In genomic region chr6:148440877-148441453, GRCh38 we compare ENCODE assay signal across 10 cellular contexts.
DNase-seq lines count a peak whose midpoint lies in the region; ATAC-seq and TF ChIP-seq lines count a peak whose summit lies in the region.
"Had no signal": no experiment of that assay in that cellular context is flagged by ENCODE, and none has a peak within 500 bp of the region (broad histone marks: within the 10 kb centered on the region; RNA-seq: fewer than 3 reads in every experiment).

No MANE protein-coding gene starts in this region.

- TF ChIP-seq POLR2A in spleen (IDR thresholded peaks at IDR 0.05) = no peak

- POLR2A ChIA-PET in HEK293 (lab: Yijun Ruan, JAX) = no interaction called here
- POLR2A ChIA-PET in CD8-positive, alpha-beta memory T cell (lab: Charles Lee) = no interaction called here
- POLR2A ChIA-PET in activated CD8-positive, alpha-beta T cell treated with anti-CD3 and anti-CD28 coated beads, Interleukin-2, amount 10 ng/mL, durations not matched to agents 7 days and 5 days (lab: Charles Lee) = interaction anchor here (0.6 kb wide), 1 partner anchor 203 kb away, joined by 3 read pairs; no protein-coding TSS in a partner anchor

- H3K4me3 Mint-ChIP-seq in CD8-positive, alpha-beta memory T cell = no peak overlapping the region
- no peak overlapping the region for H3K4me3 Mint-ChIP-seq in activated CD8-positive, alpha-beta T cell treated with anti-CD3 and anti-CD28 coated beads, Interleukin-2, amount 10 ng/mL, durations not matched to agents 7 days and 5 days

- TF ChIP-seq CTCF in HEK293 (tag by site-specific recombination; IDR thresholded peaks at IDR 0.05) (no peak), spleen (IDR thresholded peaks at IDR 0.05 in 8 of 11, conservative IDR thresholded peaks at IDR 0.05 in 3 of 11) (no peak)

- WGBS in spleen, 5 donors = 27 to 51% (median 39%) methylated on average over 9 of the region's 9 CpGs

- no peaks in the 10 kb centered on the region for H3K36me3 Mint-ChIP-seq in CD8-positive, alpha-beta memory T cell
- H3K36me3 Mint-ChIP-seq in activated CD8-positive, alpha-beta T cell treated with anti-CD3 and anti-CD28 coated beads, Interleukin-2, amount 10 ng/mL, durations not matched to agents 7 days and 5 days (ENCODE audit: low read depth) = no peaks in the 10 kb centered on the region

- intact Hi-C loops in Right ventricle myocardium superior (cut with DNase I) = no loop called here
- intact Hi-C loops in spleen (cut with DNase I; ENCODE audit: low total_unique reads) = no loop called here

- no peaks in the 10 kb centered on the region for H3K4me1 Mint-ChIP-seq in CD8-positive, alpha-beta memory T cell
- H3K4me1 Mint-ChIP-seq in activated CD8-positive, alpha-beta T cell treated with anti-CD3 and anti-CD28 coated beads, Interleukin-2, amount 10 ng/mL, durations not matched to agents 7 days and 5 days (ENCODE audit: low read depth) = peaks cover 4% of the 10 kb centered on the region

- peaks cover 8% of the 10 kb centered on the region in 2 donors for H3K27me3 Mint-ChIP-seq in CD8-positive, alpha-beta memory T cell
- peaks cover 4% of the 10 kb centered on the region for H3K27me3 Mint-ChIP-seq in activated CD8-positive, alpha-beta T cell treated with anti-CD3 and anti-CD28 coated beads, Interleukin-2, amount 10 ng/mL, durations not matched to agents 7 days and 5 days (ENCODE audit: low read depth)

- no peaks in the 10 kb centered on the region for H3K9me3 Mint-ChIP-seq in CD8-positive, alpha-beta memory T cell
- no peaks in the 10 kb centered on the region for H3K9me3 Mint-ChIP-seq in activated CD8-positive, alpha-beta T cell treated with anti-CD3 and anti-CD28 coated beads, Interleukin-2, amount 10 ng/mL, durations not matched to agents 7 days and 5 days (ENCODE audit: insufficient read depth)

- H3K9me3 ChIP-seq in HEK293 (ENCODE audit: control insufficient read depth, insufficient read depth, low read depth, low read length) = no peaks in the 10 kb centered on the region
- H3K9me3 ChIP-seq in spleen = no peaks in the 10 kb centered on the region
- no peaks in the 10 kb centered on the region for H3K9me3 ChIP-seq in CD8-positive, alpha-beta memory T cell (ENCODE audit: low read length)

- H3K27ac ChIP-seq in HEK293 (ENCODE audit: extremely low read depth, low read depth, low read length) (no peak overlapping the region), spleen (peak overlapping the region in 6 of 8 donors; percentile 22 to 75 (median 64))
- no peak overlapping the region for H3K27ac ChIP-seq in CD8-positive, alpha-beta memory T cell (ENCODE audit: low read depth, low read length)

- peak; percentile 64 for DNase-seq in T1000 (lab: John Stamatoyannopoulos, UW)
- DNase-seq in Right ventricle myocardium superior = peak; percentile 85
- no peak for DNase-seq in spleen
- no peak for DNase-seq in CD8-positive, alpha-beta memory T cell
- DNase-seq in activated CD8-positive, alpha-beta T cell treated with anti-CD3 and anti-CD28 coated beads, Interleukin-2, amount 10 ng/mL, durations not matched to agents 7 days and 5 days = no peak
- DNase-seq: NCI-H345 had no signal

- H3K4me3 ChIP-seq in HEK293 (ENCODE audit: low read depth, low read length) = no peak overlapping the region
- peak overlapping the region in 2 of 8 donors; percentile 4 to 25 for H3K4me3 ChIP-seq in spleen
- H3K4me3 ChIP-seq in CD8-positive, alpha-beta memory T cell (ENCODE audit: low read length) = no peak overlapping the region

- CTCF ChIA-PET in HEK293 (lab: Yijun Ruan, JAX) = interaction anchor here (0.8 to 1.1 kb wide), 2 partner anchors 13 to 14 kb away, joined by 3 read pairs; no protein-coding TSS in a partner anchor
- CTCF ChIA-PET in CD8-positive, alpha-beta memory T cell (lab: Charles Lee) = no interaction called here
- CTCF ChIA-PET in activated CD8-positive, alpha-beta T cell treated with anti-CD3 and anti-CD28 coated beads, Interleukin-2, amount 10 ng/mL, durations not matched to agents 7 days and 5 days (lab: Charles Lee) = no interaction called here

- no peaks in the 10 kb centered on the region for H3K27me3 ChIP-seq in spleen (replicated peaks in 1 of 7)
- H3K27me3 ChIP-seq in CD8-positive, alpha-beta memory T cell (ENCODE audit: insufficient read depth, low read length, poor library complexity, severe bottlenecking) = no peaks in the 10 kb centered on the region

- ATAC-seq in Right ventricle myocardium superior (ENCODE audit: poor library complexity) (peak; percentile 96), HG02970 (IDR thresholded peaks at IDR 0.05; ENCODE audit: low FRiP score, unreplicated experiment) (no peak), HG03196 (IDR thresholded peaks at IDR 0.05; ENCODE audit: unreplicated experiment) (no peak)
- no peak for ATAC-seq in activated CD8-positive, alpha-beta T cell treated with anti-CD3 and anti-CD28 coated beads, Interleukin-2, amount 10 ng/mL, durations not matched to agents 7 days and 5 days
- ATAC-seq: left colon had no signal

- no peak overlapping the region for H3K27ac Mint-ChIP-seq in CD8-positive, alpha-beta memory T cell
- no peak overlapping the region for H3K27ac Mint-ChIP-seq in activated CD8-positive, alpha-beta T cell treated with anti-CD3 and anti-CD28 coated beads, Interleukin-2, amount 10 ng/mL, durations not matched to agents 7 days and 5 days

- no peaks in the 10 kb centered on the region for H3K4me1 ChIP-seq in HEK293 (ENCODE audit: control insufficient read depth, insufficient read depth, low read length)
- peaks cover 0 to 23% (median 10%) of the 10 kb centered on the region in 6 donors for H3K4me1 ChIP-seq in spleen
- no peaks in the 10 kb centered on the region for H3K4me1 ChIP-seq in CD8-positive, alpha-beta memory T cell (ENCODE audit: insufficient read depth, low read length)

- peaks cover 0 to 6% of the 10 kb centered on the region in 2 experiments; a peak in 1 of 3 replicates for H3K36me3 ChIP-seq in HEK293 (ENCODE audit: control insufficient read depth in 2 of 2, insufficient read depth in 1 of 2, low read length in 2 of 2)
- no peaks in the 10 kb centered on the region for H3K36me3 ChIP-seq in spleen
- H3K36me3 ChIP-seq in CD8-positive, alpha-beta memory T cell (ENCODE audit: insufficient read depth, low read length) = no peaks in the 10 kb centered on the region

TF ChIP-seq in HEK293, 187 proteins besides CTCF, POLR2A, EP300 and RAD21:
- TF ChIP-seq ZBTB10 (tag by site-specific recombination; IDR thresholded peaks at IDR 0.05) = no peak
- TF ChIP-seq ZBTB6 (tag by site-specific recombination; IDR thresholded peaks at IDR 0.05) = no peak
- TF ChIP-seq ZNF133 (tag by site-specific recombination; IDR thresholded peaks at IDR 0.05) = peak; percentile 50; the same call in 1 of the 2 replicates
- peak; percentile 32; the same call in 1 of the 2 replicates for TF ChIP-seq EGR2 (tag by site-specific recombination; IDR thresholded peaks at IDR 0.05; ENCODE audit: low read depth)

Comparison
In these comparisons a context has a peak if more than half of its experiments do, and no peak if none do; other contexts are left out.
1. H3K27ac ChIP-seq: peak in spleen (6 of 8); none in HEK293 (single experiment) and CD8-positive, alpha-beta memory T cell (single experiment).
2. DNase-seq: peak in T1000 (single experiment) and Right ventricle myocardium superior (single experiment); none in spleen (single experiment), CD8-positive, alpha-beta memory T cell (0 of 5) and activated CD8-positive, alpha-beta T cell treated with anti-CD3 and anti-CD28 coated beads, Interleukin-2, amount 10 ng/mL, durations not matched to agents 7 days and 5 days (single experiment).